In genomic region chr17:56317351-56318208, GRCh38 we compare ENCODE assay signal across 18 cellular contexts.
A peak's percentile ranks its signal among the peaks of the same experiment; 100 is the strongest.
DNase-seq lines count a peak whose midpoint lies in the region; ATAC-seq and TF ChIP-seq lines count a peak whose summit lies in the region.
"Had no signal": no experiment of that assay in that cellular context is flagged by ENCODE, and none has a peak within 500 bp of the region (broad histone marks: within the 10 kb centered on the region; RNA-seq: fewer than 3 reads in every experiment).

No MANE protein-coding gene starts in this region.

- peaks cover 0 to 26% (median 0%) of the 10 kb centered on the region in 9 donors for H3K27me3 ChIP-seq in heart left ventricle
- H3K27me3 ChIP-seq: BLaER1 treated with 17β-estradiol and CSF1 and Interleukin-3, amounts not matched to agents 10 nM and 100 nM; MG63 had no signal

- DNase-seq in heart left ventricle (no peak), Right ventricle myocardium superior (no peak), dermis microvascular lymphatic vessel endothelial cell (ENCODE audit: low read depth in 2 of 2) (peak; percentile 16 to 23), lung microvascular endothelial cell (ENCODE audit: low read depth in 2 of 2) (peak; percentile 43 to 67)
- DNase-seq in Jurkat, Clone E6-1 (ENCODE audit: low read depth, low spot score) = peak; percentile 84
- DNase-seq in activated CD4-positive, alpha-beta T cell treated with anti-CD3 and anti-CD28 coated beads, Interleukin-2, amount 50 U/mL, for 1 hour = no peak
- no peak for DNase-seq in stimulated activated CD4-positive, alpha-beta T cell treated with anti-CD3 and anti-CD28 coated beads, Interleukin-1b, Interleukin-23, amount 100 ng/mL, for 48 hours
- DNase-seq: 8988T, DMS 273 treated with DMSO at 0.1 percent for 48 hours, MG63, NCI-H1092 treated with DMSO at 0.1 percent for 48 hours, NCI-H1694 treated with DMSO at 0.1 percent for 48 hours, NCI-H510A treated with DMSO at 0.1 percent for 48 hours, SIG-M5 had no signal

- 41 to 52% (median 43%) methylated on average over 4 of the region's 4 CpGs for WGBS in heart left ventricle, 4 donors

- intact Hi-C loops in heart left ventricle (cut with DNase I) (loop anchor here in 4 of 10 donors (2.0 to 10.0 kb wide), 4 partner anchors 57 to 873 kb away; no protein-coding TSS in a partner anchor), Right ventricle myocardium superior (cut with DNase I) (no loop called here)

- no peaks in the 10 kb centered on the region for H3K9me3 ChIP-seq in heart left ventricle
- H3K9me3 ChIP-seq: BLaER1 treated with 17β-estradiol and CSF1 and Interleukin-3, amounts not matched to agents 10 nM and 100 nM; HAP-1; MG63 had no signal

- no peak for TF ChIP-seq POLR2A in heart left ventricle (IDR thresholded peaks at IDR 0.05)

- no peak for TF ChIP-seq CTCF in heart left ventricle (IDR thresholded peaks at IDR 0.05)

- H3K36me3 ChIP-seq in heart left ventricle = no peaks in the 10 kb centered on the region
- H3K36me3 ChIP-seq: BLaER1 treated with 17β-estradiol and CSF1 and Interleukin-3, amounts not matched to agents 10 nM and 100 nM; HAP-1; MG63 had no signal

- H3K4me3 ChIP-seq in heart left ventricle = no peak overlapping the region
- no peak overlapping the region for H3K4me3 ChIP-seq in Jurkat, Clone E6-1 (ENCODE audit: low read length)
- H3K4me3 ChIP-seq: BLaER1 treated with 17β-estradiol and CSF1 and Interleukin-3, amounts not matched to agents 10 nM and 100 nM; HAP-1; K562; MG63 had no signal

- H3K4me1 ChIP-seq in heart left ventricle = peaks cover 0 to 7% (median 0%) of the 10 kb centered on the region in 12 donors
- H3K4me1 ChIP-seq: HAP-1 had no signal

- ATAC-seq in heart left ventricle = peak; percentile 58 to 84 (median 72)
- ATAC-seq in Right ventricle myocardium superior (ENCODE audit: poor library complexity) = no peak
- ATAC-seq in GM21723 (IDR thresholded peaks at IDR 0.05; ENCODE audit: unreplicated experiment) = no peak
- ATAC-seq: K562 had no signal

- peak overlapping the region in 1 of 12 donors; percentile 24 for H3K27ac ChIP-seq in heart left ventricle
- H3K27ac ChIP-seq: BLaER1 treated with 17β-estradiol and CSF1 and Interleukin-3, amounts not matched to agents 10 nM and 100 nM had no signal

Comparison
In these comparisons a context has a peak if more than half of its experiments do, and no peak if none do; other contexts are left out.
1. ATAC-seq: peak in heart left ventricle (4 of 4); none in Right ventricle myocardium superior (single experiment) and GM21723 (single experiment).
2. DNase-seq: peak in Jurkat, Clone E6-1 (single experiment), dermis microvascular lymphatic vessel endothelial cell (2 of 2) and lung microvascular endothelial cell (2 of 2); none in heart left ventricle (0 of 5), Right ventricle myocardium superior (single experiment), activated CD4-positive, alpha-beta T cell treated with anti-CD3 and anti-CD28 coated beads, Interleukin-2, amount 50 U/mL, for 1 hour (single experiment) and stimulated activated CD4-positive, alpha-beta T cell treated with anti-CD3 and anti-CD28 coated beads, Interleukin-1b, Interleukin-23, amount 100 ng/mL, for 48 hours (single experiment).